Comparison of ENCODE assay signal across 8 cellular contexts in genomic region chr1:229341811-229342304, GRCh38. TPM values are rescaled to one million over a fixed set of nuclear protein-coding genes. Genes with fewer than 3 reads are reported as not detected.
DNase-seq lines count a peak whose midpoint lies in the region; ATAC-seq lines count a peak whose summit lies in the region.

No MANE protein-coding gene starts in this region.

- H3K4me3 Mint-ChIP-seq in activated CD4-positive, alpha-beta T cell treated with anti-CD3 and anti-CD28 coated beads, Interleukin-2, amount 10 ng/mL, durations not matched to agents 7 days and 5 days, result peak overlapping the region; percentile 79
- H3K4me3 Mint-ChIP-seq in activated naive CD8-positive, alpha-beta T cell treated with anti-CD3 and anti-CD28 coated beads, Interleukin-2, amount 10 ng/mL, durations not matched to agents 7 days and 5 days, result peak overlapping the region; percentile 93

- ATAC-seq in HG02840 (IDR thresholded peaks at IDR 0.05; ENCODE audit: low FRiP score, unreplicated experiment), result peak; percentile 33
- ATAC-seq in activated naive CD8-positive, alpha-beta T cell treated with anti-CD3 and anti-CD28 coated beads, Interleukin-2, amount 10 ng/mL, durations not matched to agents 7 days and 5 days (ENCODE audit: low read depth), result peak; percentile 30

- peaks cover 4% of the 10 kb centered on the region for H3K9me3 Mint-ChIP-seq in activated CD4-positive, alpha-beta T cell treated with anti-CD3 and anti-CD28 coated beads, Interleukin-2, amount 10 ng/mL, durations not matched to agents 7 days and 5 days
- no peaks in the 10 kb centered on the region for H3K9me3 Mint-ChIP-seq in activated naive CD8-positive, alpha-beta T cell treated with anti-CD3 and anti-CD28 coated beads, Interleukin-2, amount 10 ng/mL, durations not matched to agents 7 days and 5 days

- peaks cover 51% of the 10 kb centered on the region for H3K4me1 Mint-ChIP-seq in activated CD4-positive, alpha-beta T cell treated with anti-CD3 and anti-CD28 coated beads, Interleukin-2, amount 10 ng/mL, durations not matched to agents 7 days and 5 days
- H3K4me1 Mint-ChIP-seq in activated naive CD8-positive, alpha-beta T cell treated with anti-CD3 and anti-CD28 coated beads, Interleukin-2, amount 10 ng/mL, durations not matched to agents 7 days and 5 days, result peaks cover 34% of the 10 kb centered on the region

- CTCF ChIA-PET in activated CD4-positive, alpha-beta T cell treated with anti-CD3 and anti-CD28 coated beads, Interleukin-2, amount 10 ng/mL, durations not matched to agents 7 days and 5 days (lab: Charles Lee), result interaction anchor here (2.0 kb wide), 1 partner anchor 140 kb away, joined by 5 read pairs; no protein-coding TSS in a partner anchor

- POLR2A ChIA-PET in activated CD4-positive, alpha-beta T cell treated with anti-CD3 and anti-CD28 coated beads, Interleukin-2, amount 10 ng/mL, durations not matched to agents 7 days and 5 days (lab: Charles Lee), result no interaction called here
- POLR2A ChIA-PET in activated naive CD8-positive, alpha-beta T cell treated with anti-CD3 and anti-CD28 coated beads, Interleukin-2, amount 10 ng/mL, durations not matched to agents 7 days and 5 days (lab: Charles Lee), result interaction anchor here (0.6 to 1.5 kb wide), 6 partner anchors 57 to 884 kb away, joined by 3 to 4 read pairs (median 4); partner anchors contain the start of gene NUP133

- H3K27me3 Mint-ChIP-seq in activated CD4-positive, alpha-beta T cell treated with anti-CD3 and anti-CD28 coated beads, Interleukin-2, amount 10 ng/mL, durations not matched to agents 7 days and 5 days, result peaks cover 8% of the 10 kb centered on the region
- peaks cover 6% of the 10 kb centered on the region for H3K27me3 Mint-ChIP-seq in activated naive CD8-positive, alpha-beta T cell treated with anti-CD3 and anti-CD28 coated beads, Interleukin-2, amount 10 ng/mL, durations not matched to agents 7 days and 5 days

- peak overlapping the region; percentile 95 for H3K27ac Mint-ChIP-seq in activated CD4-positive, alpha-beta T cell treated with anti-CD3 and anti-CD28 coated beads, Interleukin-2, amount 10 ng/mL, durations not matched to agents 7 days and 5 days
- H3K27ac Mint-ChIP-seq in activated naive CD8-positive, alpha-beta T cell treated with anti-CD3 and anti-CD28 coated beads, Interleukin-2, amount 10 ng/mL, durations not matched to agents 7 days and 5 days, result peak overlapping the region; percentile 86

- H3K4me3 ChIP-seq in iPS-11a (ENCODE audit: low read depth, low read length), result peak overlapping the region; percentile 71
- peak overlapping the region; percentile 61 to 98 (median 86) for H3K4me3 ChIP-seq in skin epidermis

- peaks cover 27% of the 10 kb centered on the region for H3K36me3 Mint-ChIP-seq in activated CD4-positive, alpha-beta T cell treated with anti-CD3 and anti-CD28 coated beads, Interleukin-2, amount 10 ng/mL, durations not matched to agents 7 days and 5 days (ENCODE audit: low read depth)
- H3K36me3 Mint-ChIP-seq in activated naive CD8-positive, alpha-beta T cell treated with anti-CD3 and anti-CD28 coated beads, Interleukin-2, amount 10 ng/mL, durations not matched to agents 7 days and 5 days, result peaks cover 19% of the 10 kb centered on the region

- no peak for DNase-seq in activated CD4-positive, alpha-beta T cell treated with anti-CD3 and anti-CD28 coated beads, Interleukin-2, amount 10 ng/mL, durations not matched to agents 7 days and 5 days
- no peak for DNase-seq in activated CD4-positive, alpha-beta T cell treated with anti-CD3 and anti-CD28 coated beads, Interleukin-2, amount 50 U/mL, for 48 hours
- DNase-seq in NCI-H146 treated with DMSO at 0.1 percent for 48 hours (lab: John Stamatoyannopoulos, UW; ENCODE audit: unreplicated experiment), result peak; percentile 38
- no peak for DNase-seq in activated naive CD8-positive, alpha-beta T cell treated with anti-CD3 and anti-CD28 coated beads, Interleukin-2, amount 10 ng/mL, durations not matched to agents 7 days and 5 days
- no peak for DNase-seq in NCI-H446 (lab: John Stamatoyannopoulos, UW)

- peak overlapping the region; percentile 34 to 95 (median 86) for H3K27ac ChIP-seq in skin epidermis

RNA-seq across cellular contexts. Expression of gene CCSAP, which starts 1.0 kb away (rescaled TPM):
- 10 to 100 TPM in 1 of 2 experiments, 1 to 10 TPM in 1; 9.1 to 10.1 TPM for total RNA-seq in activated CD4-positive, alpha-beta T cell treated with anti-CD3 and anti-CD28 coated beads, Interleukin-2, amount 10 ng/mL, durations not matched to agents 7 days and 5 days
- 10 to 100 TPM; 10.5 to 10.8 TPM for total RNA-seq in activated naive CD8-positive, alpha-beta T cell treated with anti-CD3 and anti-CD28 coated beads, Interleukin-2, amount 10 ng/mL, durations not matched to agents 7 days and 5 days
